In the genomic region with DNA sequence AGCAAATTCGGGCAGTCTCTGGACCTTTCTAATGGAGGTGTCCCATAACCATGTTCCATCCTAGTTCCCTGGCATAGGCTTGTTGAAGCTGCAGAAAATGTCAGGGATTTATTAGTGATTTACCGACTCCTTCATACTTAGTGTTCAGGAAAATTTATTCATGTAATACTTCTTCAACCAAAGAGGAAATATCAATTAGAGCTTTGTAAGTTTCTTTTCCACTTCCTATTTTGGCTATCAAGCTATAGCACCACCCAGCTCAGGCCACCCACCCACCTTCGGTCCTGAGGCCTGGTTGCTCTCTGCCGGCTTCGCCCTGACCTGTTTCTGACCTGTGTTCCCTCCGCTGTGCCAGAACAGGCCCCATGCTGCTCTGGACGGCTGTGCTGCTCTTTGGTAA, we compare ENCODE assay signal across 17 cellular contexts. TPM values are rescaled to one million over a fixed set of nuclear protein-coding genes. Genes with fewer than 3 reads are reported as not detected.
"Had no signal": no experiment of that assay in that cellular context is flagged by ENCODE, and none has a peak within 500 bp of the region (broad histone marks: within the 10 kb centered on the region; RNA-seq: fewer than 3 reads in every experiment).

A gene with protein sequence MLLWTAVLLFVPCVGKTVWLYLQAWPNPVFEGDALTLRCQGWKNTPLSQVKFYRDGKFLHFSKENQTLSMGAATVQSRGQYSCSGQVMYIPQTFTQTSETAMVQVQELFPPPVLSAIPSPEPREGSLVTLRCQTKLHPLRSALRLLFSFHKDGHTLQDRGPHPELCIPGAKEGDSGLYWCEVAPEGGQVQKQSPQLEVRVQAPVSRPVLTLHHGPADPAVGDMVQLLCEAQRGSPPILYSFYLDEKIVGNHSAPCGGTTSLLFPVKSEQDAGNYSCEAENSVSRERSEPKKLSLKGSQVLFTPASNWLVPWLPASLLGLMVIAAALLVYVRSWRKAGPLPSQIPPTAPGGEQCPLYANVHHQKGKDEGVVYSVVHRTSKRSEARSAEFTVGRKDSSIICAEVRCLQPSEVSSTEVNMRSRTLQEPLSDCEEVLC (plus strand): TSS at position 301 of the 400 bp plus-strand sequence. CDS start 65 bp downstream, at position 366.

- H3K4me3 Mint-ChIP-seq: nephron progenitor cell; T-helper 2 cell treated with Interferon-gamma antibody and Interleukin-4, amounts not matched to agents 5 μg/mL and 100 μg/mL, for 36 hours had no signal

- H3K36me3 ChIP-seq: breast epithelium, heart left ventricle, sigmoid colon, upper lobe of left lung had no signal

- H3K9me3 Mint-ChIP-seq: activated naive CD4-positive, alpha-beta T cell treated with anti-CD3 and anti-CD28 coated beads, Interleukin-2, amount 50 U/mL, for 72 hours; activated T-helper 2 cell treated with anti-CD3 and anti-CD28 coated beads, Interferon-gamma antibody, Interleukin-2, Interleukin-4, amounts not matched to agents 10 μg/mL and 5 μg/mL and 100 μg/mL, durations not matched to agents 14 hours and 24 hours and 36 hours; nephron progenitor cell; stimulated activated naive CD8-positive, alpha-beta T cell treated with anti-CD3 and anti-CD28 coated beads, Interleukin-15, Interleukin-2, amounts not matched to agents 100 ng/mL and 50 ng/mL, for 24 hours; T-helper 2 cell treated with Interferon-gamma antibody and Interleukin-4, amounts not matched to agents 5 μg/mL and 100 μg/mL, for 36 hours had no signal

- DNase-seq: activated CD4-positive, alpha-beta T cell treated with anti-CD3 and anti-CD28 coated beads, Interleukin-2, amount 50 U/mL, for 48 hours; heart left ventricle; mammary epithelial cell; nephron progenitor cell; sigmoid colon; stimulated activated CD4-positive, alpha-beta T cell treated with anti-CD3 and anti-CD28 coated beads, Interleukin-12 subunit alpha, Interleukin-12 subunit beta, amount 100 ng/mL, for 4 hours had no signal

- H3K27ac Mint-ChIP-seq: activated naive CD4-positive, alpha-beta T cell treated with anti-CD3 and anti-CD28 coated beads, Interleukin-2, amount 50 U/mL, for 72 hours; activated T-helper 2 cell treated with anti-CD3 and anti-CD28 coated beads, Interferon-gamma antibody, Interleukin-2, Interleukin-4, amounts not matched to agents 10 μg/mL and 5 μg/mL and 100 μg/mL, durations not matched to agents 14 hours and 24 hours and 36 hours; nephron progenitor cell; stimulated activated naive CD8-positive, alpha-beta T cell treated with anti-CD3 and anti-CD28 coated beads, Interleukin-15, Interleukin-2, amounts not matched to agents 100 ng/mL and 50 ng/mL, for 24 hours; T-helper 2 cell treated with Interferon-gamma antibody and Interleukin-4, amounts not matched to agents 5 μg/mL and 100 μg/mL, for 36 hours had no signal

- H3K9me3 ChIP-seq: breast epithelium, heart left ventricle, sigmoid colon, upper lobe of left lung had no signal

- H3K27ac ChIP-seq: breast epithelium, sigmoid colon had no signal

- H3K4me1 Mint-ChIP-seq: nephron progenitor cell had no signal

- ATAC-seq: activated CD4-positive, CD25-positive, alpha-beta regulatory T cell treated with anti-CD3 and anti-CD28 coated beads, Interleukin-2, amount 50 U/mL, for 24 hours; activated naive CD4-positive, alpha-beta T cell treated with anti-CD3 and anti-CD28 coated beads, Interleukin-2, amount 50 U/mL, for 72 hours; heart left ventricle; left lobe of liver had no signal

- H3K4me3 ChIP-seq: breast epithelium, sigmoid colon, upper lobe of left lung had no signal

- H3K27me3 ChIP-seq: breast epithelium, sigmoid colon, upper lobe of left lung had no signal

- H3K36me3 Mint-ChIP-seq: activated naive CD4-positive, alpha-beta T cell treated with anti-CD3 and anti-CD28 coated beads, Interleukin-2, amount 50 U/mL, for 72 hours had no signal

- H3K4me1 ChIP-seq: breast epithelium, sigmoid colon had no signal

RNA-seq across cellular contexts. Expression of the gene that starts here (rescaled TPM):
- total RNA-seq: activated naive CD4-positive, alpha-beta T cell treated with anti-CD3 and anti-CD28 coated beads, Interleukin-2, amount 50 U/mL, for 72 hours; activated T-helper 2 cell treated with anti-CD3 and anti-CD28 coated beads, Interferon-gamma antibody, Interleukin-2, Interleukin-4, amounts not matched to agents 10 μg/mL and 5 μg/mL and 100 μg/mL, durations not matched to agents 14 hours and 24 hours and 36 hours; endothelial cell of umbilical vein; frontal cortex; mammary epithelial cell; osteoblast; sigmoid colon had no signal
- polyA plus RNA-seq: heart left ventricle, mammary epithelial cell had no signal
